1 cellular context compared by ENCODE assay signal in the genomic region with DNA sequence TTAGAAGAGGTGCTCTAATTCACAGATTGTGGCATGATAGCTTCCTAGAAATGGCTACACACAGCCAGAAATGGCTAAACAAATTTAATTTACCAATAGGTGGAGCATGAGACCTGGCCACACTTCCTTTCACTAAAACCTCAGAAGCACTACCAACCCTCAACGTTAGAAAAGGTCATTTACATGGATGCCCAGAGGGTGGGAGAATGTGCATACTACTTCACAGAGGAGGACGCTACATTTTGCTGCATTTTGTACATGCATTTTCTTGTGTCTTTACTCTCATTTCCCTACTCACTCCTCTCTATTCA.
TF ChIP-seq lines count a peak whose summit lies in the region.

No MANE protein-coding gene starts in this region.

TF ChIP-seq in HEK293, 187 proteins besides CTCF, POLR2A, EP300 and RAD21 (continued from another document):
- no peak for TF ChIP-seq ZSCAN30 (tag by site-specific recombination; IDR thresholded peaks at IDR 0.05)
TF ChIP-seq in HEK293: peak in this region for 0.
